In genomic region chr2:53820711-53821110, GRCh38 we compare ENCODE assay signal across 20 cellular contexts. TPM values are rescaled to one million over a fixed set of nuclear protein-coding genes. Genes with fewer than 3 reads are reported as not detected.
A peak's percentile ranks its signal among the peaks of the same experiment; 100 is the strongest.
DNase-seq lines count a peak whose midpoint lies in the region; ATAC-seq, FAIRE-seq and TF ChIP-seq lines count a peak whose summit lies in the region.
"Had no signal": no experiment of that assay in that cellular context is flagged by ENCODE, and none has a peak within 500 bp of the region (broad histone marks: within the 10 kb centered on the region; RNA-seq: fewer than 3 reads in every experiment).

No MANE protein-coding gene starts in this region.

- peak; percentile 32 for DNase-seq in M059J (ENCODE audit: low read depth)
- no peak for DNase-seq in RWPE2 (ENCODE audit: low spot score)
- peak; percentile 51 for DNase-seq in epithelial cell of esophagus (ENCODE audit: low read depth)
- DNase-seq in left lung: no peak
- DNase-seq in effector memory CD4-positive, alpha-beta T cell: no peak
- DNase-seq in stimulated activated CD4-positive, alpha-beta T cell treated with anti-CD3 and anti-CD28 coated beads, Interleukin-4, amount 100 ng/mL, for 4 hours: no peak
- no peak for DNase-seq in kidney
- DNase-seq: BE2C; CD8-positive, alpha-beta T cell; COR-L47; DMS153; DMS79 treated with DMSO at 0.1 percent for 48 hours; EL; GOT3; H9 had no signal

- intact Hi-C loops in left lung (cut with DNase I): no loop called here
- intact Hi-C loops in kidney (cut with DNase I): no loop called here

- H3K9ac ChIP-seq in kidney (ENCODE audit: low read length in 2 of 2): no peak overlapping the region

- ATAC-seq in RWPE2 (ENCODE audit: low read depth): peak; percentile 40; the same call in 2 of the 3 replicates
- ATAC-seq in left lung: peak; percentile 22
- ATAC-seq: A549; CD8-positive, alpha-beta T cell had no signal

- H3K4me3 ChIP-seq in RWPE2 (ENCODE audit: severe bottlenecking): no peak overlapping the region
- no peak overlapping the region for H3K4me3 ChIP-seq in epithelial cell of esophagus (ENCODE audit: low read length)
- H3K4me3 ChIP-seq in left lung: no peak overlapping the region
- H3K4me3 ChIP-seq in effector memory CD4-positive, alpha-beta T cell (ENCODE audit: insufficient read depth, low read depth, low read length, poor library complexity, severe bottlenecking): no peak overlapping the region
- H3K4me3 ChIP-seq in kidney (ENCODE audit: low read length in 2 of 2): no peak overlapping the region
- H3K4me3 ChIP-seq: A549 had no signal

- H3K9me3 ChIP-seq in RWPE2 (ENCODE audit: severe bottlenecking) (no peaks in the 10 kb centered on the region), left lung (no peaks in the 10 kb centered on the region), kidney (ENCODE audit: control insufficient read depth in 1 of 2, low read length in 2 of 2) (no peaks in the 10 kb centered on the region)
- no peaks in the 10 kb centered on the region for H3K9me3 ChIP-seq in effector memory CD4-positive, alpha-beta T cell (ENCODE audit: control insufficient read depth, low read length)
- H3K9me3 ChIP-seq: A549, BE2C had no signal

- H3K4me1 ChIP-seq in RWPE2 (ENCODE audit: insufficient read depth, poor library complexity, severe bottlenecking): no peaks in the 10 kb centered on the region
- no peaks in the 10 kb centered on the region for H3K4me1 ChIP-seq in left lung
- H3K4me1 ChIP-seq in effector memory CD4-positive, alpha-beta T cell (ENCODE audit: control insufficient read depth, insufficient read depth, low read length, poor library complexity, severe bottlenecking): no peaks in the 10 kb centered on the region
- H3K4me1 ChIP-seq in kidney (ENCODE audit: control insufficient read depth in 1 of 2, insufficient read depth in 1 of 2, low read depth in 1 of 2, low read length in 2 of 2): no peaks in the 10 kb centered on the region
- H3K4me1 ChIP-seq: A549, BE2C had no signal

- FAIRE-seq in kidney (lab: Jason Lieb, UNC): no peak
- FAIRE-seq: A549, D721Med, G401.6, GM12891 had no signal

- no peak for TF ChIP-seq CTCF in RWPE2 (IDR thresholded peaks at IDR 0.05; ENCODE audit: poor library complexity, severe bottlenecking)
- no peak for TF ChIP-seq CTCF in epithelial cell of esophagus (IDR thresholded peaks at IDR 0.05; ENCODE audit: insufficient read depth, low read depth, low read length, missing control alignments)
- no peak for TF ChIP-seq CTCF in left lung (IDR thresholded peaks at IDR 0.05)
- TF ChIP-seq CTCF in kidney (IDR thresholded peaks at IDR 0.05; ENCODE audit: borderline replicate concordance, extremely low read depth, insufficient read depth): no peak

- H3K36me3 ChIP-seq in RWPE2 (ENCODE audit: low read depth) (peaks cover 21% of the 10 kb centered on the region), left lung (peaks cover 0 to 45% of the 10 kb centered on the region in 2 donors), kidney (ENCODE audit: control insufficient read depth in 1 of 2, insufficient read depth in 2 of 2, low read length in 2 of 2) (peaks cover 4 to 19% of the 10 kb centered on the region in 2 donors)
- peaks cover 10% of the 10 kb centered on the region for H3K36me3 ChIP-seq in effector memory CD4-positive, alpha-beta T cell (ENCODE audit: control insufficient read depth, insufficient read depth, low read length)
- H3K36me3 ChIP-seq: BE2C had no signal

- no peaks in the 10 kb centered on the region for H3K27me3 ChIP-seq in RWPE2 (ENCODE audit: insufficient read depth, poor library complexity, severe bottlenecking)
- no peaks in the 10 kb centered on the region for H3K27me3 ChIP-seq in left lung
- H3K27me3 ChIP-seq in effector memory CD4-positive, alpha-beta T cell (replicated peaks; ENCODE audit: control insufficient read depth, insufficient read depth, low read length, poor library complexity, severe bottlenecking): no peaks in the 10 kb centered on the region
- H3K27me3 ChIP-seq: BE2C had no signal

- no peak overlapping the region for H3K27ac ChIP-seq in RWPE2 (ENCODE audit: poor library complexity, severe bottlenecking)
- H3K27ac ChIP-seq in left lung: no peak overlapping the region
- no peak overlapping the region for H3K27ac ChIP-seq in effector memory CD4-positive, alpha-beta T cell (ENCODE audit: insufficient read depth, low read length, poor library complexity, severe bottlenecking)
- no peak overlapping the region for H3K27ac ChIP-seq in kidney (ENCODE audit: low read depth in 2 of 2, low read length in 2 of 2)
- H3K27ac ChIP-seq: A549, C4-2B had no signal

RNA-seq across cellular contexts. Expression of gene ERLEC1, which starts 33.9 kb away (rescaled TPM):
- total RNA-seq in M059J (2014; rRNA removed; shearing (Covaris generic)): 64.7 and 107 TPM in 2 replicates
- total RNA-seq in left lung (10 to 100 TPM; 57.3 to 71.4 TPM), kidney (43.7 TPM)
- 39.9 TPM for polyA plus RNA-seq in kidney (ENCODE audit: insufficient read depth, low read depth, low replicate concordance)

RNA-seq across cellular contexts. Expression of gene ASB3, which starts 34.0 kb away (rescaled TPM):
- 30.8 and 31.8 TPM in 2 replicates for total RNA-seq in M059J (2014; rRNA removed; shearing (Covaris generic))
- total RNA-seq in left lung: 10 to 100 TPM; 22.7 to 24.1 TPM
- 20.1 TPM for total RNA-seq in kidney
- polyA plus RNA-seq in kidney (ENCODE audit: insufficient read depth, low read depth, low replicate concordance): 8.0 TPM

RNA-seq across cellular contexts. Expression of gene GPR75, which starts 39.1 kb away (rescaled TPM):
- 1.0 and 2.7 TPM in 2 replicates for total RNA-seq in M059J (2014; rRNA removed; shearing (Covaris generic))
- total RNA-seq in left lung (1 to 10 TPM; 1.3 to 3.0 TPM), kidney (2.4 TPM)
- polyA plus RNA-seq in kidney (ENCODE audit: insufficient read depth, low read depth, low replicate concordance): 0.17 TPM

RNA-seq across cellular contexts. Expression of gene CHAC2, which starts 53.1 kb away (rescaled TPM):
- 13.9 and 14.6 TPM in 2 replicates for total RNA-seq in M059J (2014; rRNA removed; shearing (Covaris generic))
- 1 to 10 TPM; 5.5 to 9.6 TPM for total RNA-seq in left lung
- total RNA-seq in kidney: 1.6 TPM
- 3.7 TPM for polyA plus RNA-seq in kidney (ENCODE audit: insufficient read depth, low read depth, low replicate concordance)

Comparison
In these comparisons a context has a peak if more than half of its experiments do, and no peak if none do; other contexts are left out.
1. DNase-seq: peak in M059J (single experiment) and epithelial cell of esophagus (single experiment); none in RWPE2 (single experiment), left lung (0 of 2), effector memory CD4-positive, alpha-beta T cell (0 of 3), stimulated activated CD4-positive, alpha-beta T cell treated with anti-CD3 and anti-CD28 coated beads, Interleukin-4, amount 100 ng/mL, for 4 hours (0 of 2) and kidney (single experiment).